Comparison of ENCODE assay signal across 19 cellular contexts in genomic region chr16:85203462-85203813, GRCh38.
DNase-seq lines count a peak whose midpoint lies in the region; FAIRE-seq and TF ChIP-seq lines count a peak whose summit lies in the region.
"Had no signal": no experiment of that assay in that cellular context is flagged by ENCODE, and none has a peak within 500 bp of the region (broad histone marks: within the 10 kb centered on the region; RNA-seq: fewer than 3 reads in every experiment).

No MANE protein-coding gene starts in this region.

- H4K20me1 ChIP-seq in GM23248 (ENCODE audit: insufficient read depth) (no peaks in the 10 kb centered on the region), keratinocyte (ENCODE audit: control insufficient read depth, extremely low read depth, insufficient read depth, low read length) (no peaks in the 10 kb centered on the region)

- TF ChIP-seq CTCF in ascending aorta (IDR thresholded peaks at IDR 0.05) (no peak), keratinocyte (optimal IDR thresholded peaks at IDR 0.05 in 1 of 3, IDR thresholded peaks at IDR 0.05 in 1 of 3, conservative IDR thresholded peaks at IDR 0.05 in 1 of 3; ENCODE audit: extremely low read depth in 1 of 3, insufficient read depth in 2 of 3, low read length in 3 of 3) (no peak)

- dilution Hi-C loops in keratinocyte (cut with MboI; ENCODE audit: extremely low pct_ligation_motif_present, low sequenced_read_pairs) = no loop called here

- H3K9ac ChIP-seq in GM23248 = peak overlapping the region; percentile 83
- H3K9ac ChIP-seq in keratinocyte (ENCODE audit: control insufficient read depth, extremely low read depth, insufficient read depth, low read length) = no peak overlapping the region
- H3K9ac ChIP-seq in skeletal muscle tissue (ENCODE audit: low read depth in 1 of 3, low read length in 3 of 3) = peak overlapping the region in 1 of 3 donors; percentile 62

- H3K36me3 ChIP-seq in GM23248 (ENCODE audit: low read depth) = no peaks in the 10 kb centered on the region
- H3K36me3 ChIP-seq in ascending aorta = no peaks in the 10 kb centered on the region
- H3K36me3 ChIP-seq in keratinocyte (ENCODE audit: control insufficient read depth in 2 of 2, extremely low read depth in 1 of 2, insufficient read depth in 2 of 2, low read length in 2 of 2) = no peaks in the 10 kb centered on the region
- no peaks in the 10 kb centered on the region for H3K36me3 ChIP-seq in skeletal muscle tissue (ENCODE audit: control insufficient read depth in 3 of 3, insufficient read depth in 3 of 3, low read length in 3 of 3)

- FAIRE-seq in keratinocyte (lab: Jason Lieb, UNC) = no peak
- FAIRE-seq in urothelium cell line (lab: Jason Lieb, UNC) = no peak
- FAIRE-seq: D721Med, GM12891 had no signal

- no peaks in the 10 kb centered on the region for H3K9me2 ChIP-seq in GM23248 (ENCODE audit: insufficient read depth)

- no peak overlapping the region for H3K4me3 ChIP-seq in GM23248
- no peak overlapping the region for H3K4me3 ChIP-seq in ascending aorta
- no peak overlapping the region for H3K4me3 ChIP-seq in keratinocyte (ENCODE audit: control insufficient read depth in 2 of 3, extremely low read depth in 1 of 3, insufficient read depth in 2 of 3, low read depth in 1 of 3, low read length in 3 of 3)
- no peak overlapping the region for H3K4me3 ChIP-seq in skeletal muscle tissue (ENCODE audit: low read length in 3 of 3)
- H3K4me3 ChIP-seq: SJSA1 had no signal

- no peaks in the 10 kb centered on the region for H3K9me1 ChIP-seq in keratinocyte (ENCODE audit: control insufficient read depth, extremely low read depth, insufficient read depth, low read length)

- H2AFZ ChIP-seq in GM23248 (no peak overlapping the region), keratinocyte (ENCODE audit: control insufficient read depth, low read length) (no peak overlapping the region)

- H3K79me2 ChIP-seq in GM23248 (ENCODE audit: insufficient read depth) = peaks cover 74% of the 10 kb centered on the region
- no peaks in the 10 kb centered on the region for H3K79me2 ChIP-seq in keratinocyte (ENCODE audit: control insufficient read depth, insufficient read depth, low read length)

- H3K27me3 ChIP-seq in GM23248 (replicated peaks; ENCODE audit: insufficient read depth) (no peaks in the 10 kb centered on the region), ascending aorta (no peaks in the 10 kb centered on the region), keratinocyte (ENCODE audit: control insufficient read depth, extremely low read depth, insufficient read depth, low read length) (no peaks in the 10 kb centered on the region), skeletal muscle tissue (ENCODE audit: control insufficient read depth in 3 of 3, insufficient read depth in 3 of 3, low read length in 3 of 3) (no peaks in the 10 kb centered on the region)
- H3K27me3 ChIP-seq: SJSA1 had no signal

- H3K4me2 ChIP-seq in GM23248 (ENCODE audit: unreplicated experiment) (peak overlapping the region; percentile 34), keratinocyte (ENCODE audit: control insufficient read depth, extremely low read depth, insufficient read depth, low read depth, low read length) (no peak overlapping the region)

- DNase-seq in GM23248 (peak; percentile 38), ascending aorta (ENCODE audit: low spot score in 2 of 2) (no peak), keratinocyte (ENCODE audit: low read depth, low spot score) (no peak), NCI-H1092 (lab: John Stamatoyannopoulos, UW) (no peak), urothelium cell line (ENCODE audit: low spot score) (no peak)
- no peak for DNase-seq in activated naive CD4-positive, alpha-beta T cell treated with Interleukin-2 at 50 U/mL for 16 hours
- DNase-seq: activated CD4-positive, alpha-beta T cell treated with anti-CD3 and anti-CD28 coated beads for 1 hour; activated CD8-positive, alpha-beta memory T cell treated with anti-CD3 and anti-CD28 coated beads, Interleukin-2, amount 10 ng/mL, durations not matched to agents 7 days and 5 days; AML-193; GF-D8; KG1; natural killer cell; NCI-H1048; NCI-H2081 treated with DMSO at 0.1 percent for 48 hours; NCI-H510A treated with DMSO at 0.1 percent for 48 hours had no signal

- in situ Hi-C loops in GM23248 (cut with MboI) = no loop called here

- H3K9me3 ChIP-seq in GM23248 (ENCODE audit: low read depth) (no peaks in the 10 kb centered on the region), ascending aorta (no peaks in the 10 kb centered on the region), keratinocyte (ENCODE audit: control insufficient read depth, low read depth, low read length) (no peaks in the 10 kb centered on the region), skeletal muscle tissue (ENCODE audit: control insufficient read depth in 3 of 3, low read length in 3 of 3) (no peaks in the 10 kb centered on the region)
- H3K9me3 ChIP-seq: SJSA1 had no signal

- H3K27ac ChIP-seq in GM23248 (peak overlapping the region; percentile 91), ascending aorta (peak overlapping the region; percentile 75 to 87), keratinocyte (ENCODE audit: control insufficient read depth, insufficient read depth, low read length) (peak overlapping the region; percentile 60), skeletal muscle tissue (ENCODE audit: low read depth, low read length) (peak overlapping the region; percentile 62)
- H3K27ac ChIP-seq: SJSA1 had no signal

- peaks cover 43% of the 10 kb centered on the region for H3F3A ChIP-seq in GM23248 (ENCODE audit: insufficient read depth)

- WGBS in GM23248 (ENCODE audit: low coverage in 1 of 2, low lambda C conversion rate in 2 of 2, missing lambda C conversion rate in 2 of 2), 2 experiments = 85 to 91% methylated on average over 5 of the region's 5 CpGs

- H3K4me1 ChIP-seq in GM23248 (ENCODE audit: insufficient read depth) = peaks cover 68% of the 10 kb centered on the region
- H3K4me1 ChIP-seq in ascending aorta = peaks cover 36 to 52% of the 10 kb centered on the region in 2 donors
- peaks cover 24% of the 10 kb centered on the region for H3K4me1 ChIP-seq in keratinocyte (ENCODE audit: control insufficient read depth, extremely low read depth, insufficient read depth, low read length)
- peaks cover 42 to 82% (median 64%) of the 10 kb centered on the region in 3 donors for H3K4me1 ChIP-seq in skeletal muscle tissue (ENCODE audit: control insufficient read depth in 3 of 3, insufficient read depth in 3 of 3, low read length in 3 of 3)

- intact Hi-C loops in ascending aorta (cut with DNase I) = no loop called here
